ENCODE assay signal across 20 cellular contexts in the genomic region with DNA sequence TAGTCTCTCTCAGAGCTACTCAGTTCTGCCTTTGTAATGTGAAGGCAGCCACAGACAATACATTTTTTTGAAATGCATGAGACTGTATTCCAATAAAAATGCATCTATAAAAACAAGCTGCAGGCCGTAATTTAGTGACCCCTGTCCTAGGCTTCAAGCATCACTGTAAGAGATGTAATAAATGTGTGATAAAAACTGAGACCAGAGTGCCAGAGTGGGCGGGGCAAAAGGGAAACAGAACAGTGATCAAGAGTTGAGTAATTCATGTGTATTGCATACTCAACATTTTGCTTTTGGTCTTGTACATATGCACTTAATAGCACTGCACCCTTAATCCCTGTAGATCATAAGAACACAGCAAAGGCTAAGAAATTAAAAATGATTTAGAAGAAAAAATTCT.
"Had no signal": no experiment of that assay in that cellular context is flagged by ENCODE, and none has a peak within 500 bp of the region (broad histone marks: within the 10 kb centered on the region; RNA-seq: fewer than 3 reads in every experiment).

No MANE protein-coding gene starts in this region.

- DNase-seq: activated CD4-positive, alpha-beta T cell treated with anti-CD3 and anti-CD28 coated beads, Interleukin-2, amount 10 ng/mL, durations not matched to agents 7 days and 5 days; activated CD4-positive, CD25-positive, alpha-beta regulatory T cell; activated CD8-positive, alpha-beta memory T cell treated with anti-CD3 and anti-CD28 coated beads, Interleukin-2, amount 50 U/mL, for 48 hours; activated naive CD8-positive, alpha-beta T cell treated with anti-CD3 and anti-CD28 coated beads for 36 hours; cerebellar nuclear complex; dermis blood vessel endothelial cell; effector memory CD8-positive, alpha-beta T cell; gastrocnemius medialis; heart right ventricle; islet precursor cell; left ventricle myocardium inferior; mesenchymal stem cell; nucleus accumbens; stimulated activated CD4-positive, alpha-beta T cell treated with anti-CD3 and anti-CD28 coated beads, Interleukin-4, amount 100 ng/mL, for 24 hours; stimulated activated CD8-positive, alpha-beta memory T cell treated with anti-CD3 and anti-CD28 coated beads, Interleukin-4, amount 100 ng/mL, for 48 hours; stimulated activated naive CD4-positive, alpha-beta T cell treated with Interleukin-2 at 50 U/mL for 16 hours had no signal

- H3K36me3 ChIP-seq: gastrocnemius medialis, heart right ventricle, left ventricle myocardium inferior, suprapubic skin had no signal

- H3K27ac ChIP-seq: epithelial cell of prostate, gastrocnemius medialis, heart right ventricle, left ventricle myocardium inferior, skin epidermis, suprapubic skin had no signal

- ATAC-seq: effector memory CD8-positive, alpha-beta T cell; gastrocnemius medialis; heart right ventricle; natural killer cell treated with Interleukin-12 subunit alpha and Interleukin-12 subunit beta and Interleukin-15 and Interleukin-18, amount 100 ng/mL, for 72 hours had no signal

- H3K9me3 ChIP-seq: gastrocnemius medialis, heart right ventricle, left ventricle myocardium inferior, suprapubic skin had no signal

- H3K4me1 ChIP-seq: gastrocnemius medialis, heart right ventricle, left ventricle myocardium inferior, suprapubic skin had no signal

- H3K4me3 ChIP-seq: gastrocnemius medialis, heart right ventricle, left ventricle myocardium inferior, skin epidermis, suprapubic skin had no signal

- H3K27me3 ChIP-seq: gastrocnemius medialis, heart right ventricle, suprapubic skin had no signal
